ENCODE assay signal across 10 cellular contexts in genomic region chr3:108062051-108062450, GRCh38. TPM values are rescaled to one million over a fixed set of nuclear protein-coding genes. Genes with fewer than 3 reads are reported as not detected.
DNase-seq lines count a peak whose midpoint lies in the region; ATAC-seq, FAIRE-seq and TF ChIP-seq lines count a peak whose summit lies in the region.
"Had no signal": no experiment of that assay in that cellular context is flagged by ENCODE, and none has a peak within 500 bp of the region (broad histone marks: within the 10 kb centered on the region; RNA-seq: fewer than 3 reads in every experiment).

No MANE protein-coding gene starts in this region.

- WGBS in GM23248 (ENCODE audit: low coverage in 1 of 2, low lambda C conversion rate in 2 of 2, missing lambda C conversion rate in 2 of 2), 2 experiments: 85% methylated on average over 1 of the region's 1 CpG

- H3K79me2 ChIP-seq in GM23248 (ENCODE audit: insufficient read depth): no peaks in the 10 kb centered on the region

- H4K20me1 ChIP-seq in GM23248 (ENCODE audit: insufficient read depth): no peaks in the 10 kb centered on the region

- no peak overlapping the region for H3K9ac ChIP-seq in GM23248

- peak; percentile 82 for DNase-seq in NOMO-1 treated with dmso at 0.1 percent for 144 hours (lab: John Stamatoyannopoulos, UW; ENCODE audit: unreplicated experiment)
- no peak for DNase-seq in GM23248
- DNase-seq in KG1 (lab: John Stamatoyannopoulos, UW): no peak
- no peak for DNase-seq in HTR-8/SVneo (ENCODE audit: insufficient read length, low spot score)
- DNase-seq: NCI-H2171; stimulated activated CD4-positive, alpha-beta T cell treated with anti-CD3 and anti-CD28 coated beads, Interleukin-4, amount 100 ng/mL, for 1 hour had no signal

- H3K9me3 ChIP-seq in neutrophil (no peaks in the 10 kb centered on the region), GM23248 (ENCODE audit: low read depth) (no peaks in the 10 kb centered on the region)

- H3K36me3 ChIP-seq in neutrophil: peaks cover 39% of the 10 kb centered on the region
- H3K36me3 ChIP-seq in GM23248 (ENCODE audit: low read depth): peaks cover 36% of the 10 kb centered on the region

- no peak overlapping the region for H2AFZ ChIP-seq in GM23248

- no peaks in the 10 kb centered on the region for H3F3A ChIP-seq in GM23248 (ENCODE audit: insufficient read depth)

- no peaks in the 10 kb centered on the region for H3K27me3 ChIP-seq in neutrophil
- H3K27me3 ChIP-seq in GM23248 (replicated peaks; ENCODE audit: insufficient read depth): no peaks in the 10 kb centered on the region

- H3K4me1 ChIP-seq in neutrophil (ENCODE audit: control insufficient read depth in 1 of 2, insufficient read depth in 1 of 2, low read depth in 1 of 2, low read length in 1 of 2) (peaks cover 5 to 17% of the 10 kb centered on the region in 2 experiments), GM23248 (ENCODE audit: insufficient read depth) (no peaks in the 10 kb centered on the region)

- no peak overlapping the region for H3K4me2 ChIP-seq in GM23248 (ENCODE audit: unreplicated experiment)

- H3K9me2 ChIP-seq in GM23248 (ENCODE audit: insufficient read depth): no peaks in the 10 kb centered on the region

- FAIRE-seq in HTR-8/SVneo (lab: Jason Lieb, UNC): no peak

- no peak overlapping the region for H3K4me3 ChIP-seq in neutrophil (ENCODE audit: low read depth in 1 of 2, low read length in 1 of 2)
- no peak overlapping the region for H3K4me3 ChIP-seq in GM23248

- in situ Hi-C loops in GM23248 (cut with MboI): no loop called here

- H3K27ac ChIP-seq in neutrophil (peak overlapping the region; percentile 61), GM23248 (no peak overlapping the region)
- H3K27ac ChIP-seq: epithelial cell of prostate had no signal

- peak; percentile 71 for ATAC-seq in GM18519 (IDR thresholded peaks at IDR 0.05; ENCODE audit: low FRiP score, unreplicated experiment)
- ATAC-seq in HG02610 (IDR thresholded peaks at IDR 0.05; ENCODE audit: unreplicated experiment): peak; percentile 86

- no peak for TF ChIP-seq CTCF in neutrophil (IDR thresholded peaks at IDR 0.05)

RNA-seq across cellular contexts. Expression of gene CD47, which starts 28.8 kb away (rescaled TPM):
- total RNA-seq in GM23248 (2014; rRNA removed; shearing (Covaris generic)): 97.3 and 133 TPM in 2 replicates
- polyA plus RNA-seq in GM23248 (2016; fragmentation: Nextera tagmentation; extraction: Ambion mirVana): 120 and 121 TPM in 2 replicates
